17 cellular contexts compared by ENCODE assay signal in genomic region chr12:120032242-120032641, GRCh38. TPM values are rescaled to one million over a fixed set of nuclear protein-coding genes. Genes with fewer than 3 reads are reported as not detected.
A peak's percentile ranks its signal among the peaks of the same experiment; 100 is the strongest.
DNase-seq lines count a peak whose midpoint lies in the region; ATAC-seq lines count a peak whose summit lies in the region.
"Had no signal": no experiment of that assay in that cellular context is flagged by ENCODE, and none has a peak within 500 bp of the region (broad histone marks: within the 10 kb centered on the region; RNA-seq: fewer than 3 reads in every experiment).

No MANE protein-coding gene starts in this region.

- H3K27ac Mint-ChIP-seq in activated CD4-positive, alpha-beta T cell treated with anti-CD3 and anti-CD28 coated beads, Interleukin-2, amount 10 ng/mL, durations not matched to agents 7 days and 5 days: peak overlapping the region; percentile 64
- peak overlapping the region; percentile 84 for H3K27ac Mint-ChIP-seq in activated naive CD4-positive, alpha-beta T cell treated with anti-CD3 and anti-CD28 coated beads, Interleukin-2, amount 50 U/mL, for 24 hours
- peak overlapping the region; percentile 59 for H3K27ac Mint-ChIP-seq in central memory CD8-positive, alpha-beta T cell (ENCODE audit: low read depth)
- H3K27ac Mint-ChIP-seq: IgD-negative memory B cell had no signal

- DNase-seq in activated CD4-positive, alpha-beta T cell treated with anti-CD3 and anti-CD28 coated beads, Interleukin-2, amount 10 ng/mL, durations not matched to agents 7 days and 5 days: no peak
- DNase-seq in activated CD4-positive, alpha-beta T cell treated with anti-CD3 and anti-CD28 coated beads for 4 hours: no peak
- DNase-seq in activated naive CD4-positive, alpha-beta T cell treated with anti-CD3 and anti-CD28 coated beads, Interleukin-2, amount 50 U/mL, for 16 hours: no peak
- DNase-seq in central memory CD8-positive, alpha-beta T cell (ENCODE audit: low spot score in 2 of 2): no peak
- no peak for DNase-seq in NCI-H2171 treated with DMSO at 0.1 percent for 48 hours (lab: John Stamatoyannopoulos, UW)
- DNase-seq: Calu3, DMS153, DND-41, MM.1S, NCI-H2029 treated with DMSO at 0.1 percent for 48 hours, NCI-H2227 treated with DMSO at 0.1 percent for 48 hours, NCI-H526 treated with DMSO at 0.1 percent for 48 hours, Right ventricle myocardium superior, RPMI8226 had no signal

- no peak for ATAC-seq in central memory CD8-positive, alpha-beta T cell (replicated peaks; ENCODE audit: extremely low read depth, poor library complexity, severe bottlenecking)
- no peak for ATAC-seq in HG02759 (IDR thresholded peaks at IDR 0.05; ENCODE audit: unreplicated experiment)

- peaks cover 10% of the 10 kb centered on the region for H3K4me1 Mint-ChIP-seq in activated CD4-positive, alpha-beta T cell treated with anti-CD3 and anti-CD28 coated beads, Interleukin-2, amount 10 ng/mL, durations not matched to agents 7 days and 5 days
- peaks cover 40% of the 10 kb centered on the region for H3K4me1 Mint-ChIP-seq in activated naive CD4-positive, alpha-beta T cell treated with anti-CD3 and anti-CD28 coated beads, Interleukin-2, amount 50 U/mL, for 24 hours
- H3K4me1 Mint-ChIP-seq in central memory CD8-positive, alpha-beta T cell: peaks cover 23% of the 10 kb centered on the region

- no peaks in the 10 kb centered on the region for H3K27me3 Mint-ChIP-seq in activated CD4-positive, alpha-beta T cell treated with anti-CD3 and anti-CD28 coated beads, Interleukin-2, amount 10 ng/mL, durations not matched to agents 7 days and 5 days
- H3K27me3 Mint-ChIP-seq in activated naive CD4-positive, alpha-beta T cell treated with anti-CD3 and anti-CD28 coated beads, Interleukin-2, amount 50 U/mL, for 24 hours: no peaks in the 10 kb centered on the region
- H3K27me3 Mint-ChIP-seq in central memory CD8-positive, alpha-beta T cell: no peaks in the 10 kb centered on the region
- H3K27me3 Mint-ChIP-seq: IgD-negative memory B cell had no signal

- POLR2A ChIA-PET in activated CD4-positive, alpha-beta T cell treated with anti-CD3 and anti-CD28 coated beads, Interleukin-2, amount 10 ng/mL, durations not matched to agents 7 days and 5 days (lab: Charles Lee): no interaction called here

- H3K9me3 Mint-ChIP-seq in activated CD4-positive, alpha-beta T cell treated with anti-CD3 and anti-CD28 coated beads, Interleukin-2, amount 10 ng/mL, durations not matched to agents 7 days and 5 days: no peaks in the 10 kb centered on the region
- no peaks in the 10 kb centered on the region for H3K9me3 Mint-ChIP-seq in activated naive CD4-positive, alpha-beta T cell treated with anti-CD3 and anti-CD28 coated beads, Interleukin-2, amount 50 U/mL, for 24 hours
- H3K9me3 Mint-ChIP-seq in central memory CD8-positive, alpha-beta T cell: no peaks in the 10 kb centered on the region
- H3K9me3 Mint-ChIP-seq: IgD-negative memory B cell had no signal

- no peak overlapping the region for H3K4me3 Mint-ChIP-seq in activated CD4-positive, alpha-beta T cell treated with anti-CD3 and anti-CD28 coated beads, Interleukin-2, amount 10 ng/mL, durations not matched to agents 7 days and 5 days
- no peak overlapping the region for H3K4me3 Mint-ChIP-seq in activated naive CD4-positive, alpha-beta T cell treated with anti-CD3 and anti-CD28 coated beads, Interleukin-2, amount 50 U/mL, for 24 hours
- no peak overlapping the region for H3K4me3 Mint-ChIP-seq in central memory CD8-positive, alpha-beta T cell
- H3K4me3 Mint-ChIP-seq: IgD-negative memory B cell had no signal

- peaks cover 8% of the 10 kb centered on the region for H3K36me3 Mint-ChIP-seq in activated CD4-positive, alpha-beta T cell treated with anti-CD3 and anti-CD28 coated beads, Interleukin-2, amount 10 ng/mL, durations not matched to agents 7 days and 5 days (ENCODE audit: low read depth)
- H3K36me3 Mint-ChIP-seq in activated naive CD4-positive, alpha-beta T cell treated with anti-CD3 and anti-CD28 coated beads, Interleukin-2, amount 50 U/mL, for 24 hours: peaks cover 8% of the 10 kb centered on the region
- H3K36me3 Mint-ChIP-seq in central memory CD8-positive, alpha-beta T cell (ENCODE audit: insufficient read depth): peaks cover 3% of the 10 kb centered on the region

- CTCF ChIA-PET in activated CD4-positive, alpha-beta T cell treated with anti-CD3 and anti-CD28 coated beads, Interleukin-2, amount 10 ng/mL, durations not matched to agents 7 days and 5 days (lab: Charles Lee): interaction anchor here (0.6 to 1.1 kb wide), 3 partner anchors 25 to 55 kb away, joined by 3 to 5 read pairs (median 4); no protein-coding TSS in a partner anchor

RNA-seq across cellular contexts. Expression of gene BICDL1, which starts 43.2 kb away (rescaled TPM):
- total RNA-seq in activated CD4-positive, alpha-beta T cell treated with anti-CD3 and anti-CD28 coated beads, Interleukin-2, amount 10 ng/mL, durations not matched to agents 7 days and 5 days: 10 to 100 TPM; 51.2 to 65.9 TPM
